Comparison of ENCODE assay signal across 20 cellular contexts in the genomic region with DNA sequence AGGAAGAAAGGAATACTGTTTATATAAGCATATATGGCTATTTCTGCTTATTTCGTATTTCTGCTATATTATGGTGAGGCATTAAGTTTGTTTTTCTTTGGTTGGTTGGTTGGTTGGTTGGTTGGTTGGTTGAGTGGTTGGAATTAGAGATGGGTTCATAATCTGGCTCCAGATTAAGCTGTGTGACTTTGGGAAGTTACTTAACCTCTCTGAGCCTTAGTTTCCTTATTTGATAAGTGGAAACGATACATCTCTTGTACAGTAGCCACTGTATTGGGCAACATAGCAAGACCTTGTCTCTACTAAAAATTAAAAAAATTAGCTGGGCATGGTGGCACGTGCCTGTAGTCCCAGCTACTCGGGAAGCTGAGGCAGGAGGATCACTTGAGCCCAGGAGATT.
"Had no signal": no experiment of that assay in that cellular context is flagged by ENCODE, and none has a peak within 500 bp of the region (broad histone marks: within the 10 kb centered on the region; RNA-seq: fewer than 3 reads in every experiment).

No MANE protein-coding gene starts in this region.

- ATAC-seq: natural killer cell; sciatic nerve; stimulated activated memory B cell treated with anti-CD40 and anti-IgM and Interleukin-4, amounts not matched to agents 10 μg/mL and 1 μg/mL and 100 μg/mL, for 72 hours had no signal

- H3K4me3 ChIP-seq: hepatocyte, spleen, stomach, thoracic aorta, transverse colon had no signal

- DNase-seq: dermis blood vessel endothelial cell; effector CD4-positive, alpha-beta T cell; head of caudate nucleus; kidney glomerular epithelial cell; mesendoderm; natural killer cell; posterior cingulate gyrus; spleen; stimulated activated CD4-positive, alpha-beta T cell treated with anti-CD3 and anti-CD28 coated beads, Interleukin-15, amount 100 ng/mL, for 24 hours; stimulated activated CD4-positive, alpha-beta T cell treated with anti-CD3 and anti-CD28 coated beads, Interleukin-1b, Interleukin-23, amount 100 ng/mL, for 48 hours; stimulated activated CD4-positive, alpha-beta T cell treated with anti-CD3 and anti-CD28 coated beads, Interleukin-4, amount 100 ng/mL, for 24 hours; stomach; substantia nigra; transverse colon had no signal

- H3K27ac ChIP-seq: hepatocyte, spleen, stomach, thoracic aorta, transverse colon had no signal

- H3K27ac Mint-ChIP-seq: stimulated activated memory B cell treated with anti-CD40 and anti-IgM and Interleukin-4, amounts not matched to agents 10 μg/mL and 1 μg/mL and 100 μg/mL, for 72 hours had no signal

- H3K27me3 ChIP-seq: hepatocyte, spleen, stomach, transverse colon had no signal

- H3K27me3 Mint-ChIP-seq: stimulated activated memory B cell treated with anti-CD40 and anti-IgM and Interleukin-4, amounts not matched to agents 10 μg/mL and 1 μg/mL and 100 μg/mL, for 72 hours had no signal

- FAIRE-seq: colon had no signal

- H3K4me3 Mint-ChIP-seq: natural killer cell; neural crest cell; stimulated activated memory B cell treated with anti-CD40 and anti-IgM and Interleukin-4, amounts not matched to agents 10 μg/mL and 1 μg/mL and 100 μg/mL, for 72 hours had no signal

- H3K4me2 ChIP-seq: hepatocyte had no signal

- H3K4me1 Mint-ChIP-seq: neural crest cell had no signal

- H3K79me2 ChIP-seq: hepatocyte had no signal

- H3K9me3 ChIP-seq: spleen, stomach, thoracic aorta, transverse colon had no signal

- H2AFZ ChIP-seq: hepatocyte had no signal

- H3K9me3 Mint-ChIP-seq: natural killer cell; neural crest cell; stimulated activated memory B cell treated with anti-CD40 and anti-IgM and Interleukin-4, amounts not matched to agents 10 μg/mL and 1 μg/mL and 100 μg/mL, for 72 hours had no signal
